In the genomic region with DNA sequence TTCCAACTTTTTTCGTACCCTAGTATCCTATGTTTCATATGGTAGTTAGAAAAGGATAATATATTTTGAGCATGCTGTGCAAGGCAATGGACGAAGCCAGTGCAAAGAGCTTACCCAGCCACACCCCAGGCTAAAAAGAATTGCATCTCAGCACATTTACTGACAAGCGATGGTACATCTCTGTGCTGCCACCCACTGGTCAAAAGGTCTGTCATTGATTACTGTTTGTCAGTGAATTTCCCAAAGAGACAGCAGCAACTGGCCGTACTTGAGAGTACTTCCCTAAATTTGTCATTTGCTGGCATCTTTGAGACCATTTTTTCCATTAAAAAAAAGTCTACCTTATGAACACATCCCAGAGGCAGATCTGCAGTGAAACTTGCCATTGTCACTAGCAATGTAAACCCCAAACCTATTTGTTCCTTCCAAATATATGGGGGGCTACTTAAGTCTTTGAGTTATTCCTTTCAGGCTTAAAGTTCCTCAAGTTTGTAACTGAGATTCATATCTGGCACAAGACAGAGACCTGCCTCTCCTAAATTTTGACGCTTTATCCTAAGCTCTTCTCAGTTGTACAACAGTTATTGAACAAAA, we compare ENCODE assay signal across 8 cellular contexts.
A peak's percentile ranks its signal among the peaks of the same experiment; 100 is the strongest.
DNase-seq lines count a peak whose midpoint lies in the region; ATAC-seq and TF ChIP-seq lines count a peak whose summit lies in the region.

No MANE protein-coding gene starts in this region.

- H3K36me3 ChIP-seq in NT2/D1 (ENCODE audit: insufficient read depth, insufficient read length, low read length) (no peaks in the 10 kb centered on the region), colonic mucosa (no peaks in the 10 kb centered on the region)

- no peak overlapping the region for H3K27ac ChIP-seq in colonic mucosa

- peak; percentile 46 for DNase-seq in GDM1 (lab: John Stamatoyannopoulos, UW)
- DNase-seq in HK-2 (ENCODE audit: unreplicated experiment): peak; percentile 11
- peak; percentile 70 for DNase-seq in NT2/D1 (ENCODE audit: low read depth, low spot score)
- peak; percentile 43 for DNase-seq in colonic mucosa
- peak; percentile 67 for DNase-seq in nephron progenitor cell
- DNase-seq in activated T-cell treated with anti-CD3 and anti-CD28 coated beads, Interleukin-2, amount 50 U/mL, for 1 hour: no peak

- H3K27me3 Mint-ChIP-seq in nephron progenitor cell (ENCODE audit: low read depth, poor library complexity): no peaks in the 10 kb centered on the region

- H3K4me1 Mint-ChIP-seq in nephron progenitor cell: no peaks in the 10 kb centered on the region

- H3K27ac Mint-ChIP-seq in nephron progenitor cell: no peak overlapping the region

- H3K4me3 ChIP-seq in NT2/D1 (ENCODE audit: insufficient read length, low read depth): no peak overlapping the region
- H3K4me3 ChIP-seq in colonic mucosa: no peak overlapping the region

- H3K27me3 ChIP-seq in NT2/D1 (ENCODE audit: insufficient read depth, insufficient read length) (no peaks in the 10 kb centered on the region), colonic mucosa (no peaks in the 10 kb centered on the region)

- no peak overlapping the region for H3K4me3 Mint-ChIP-seq in nephron progenitor cell

- no peak for ATAC-seq in HG02884 (IDR thresholded peaks at IDR 0.05; ENCODE audit: unreplicated experiment)
- no peak for ATAC-seq in HG02840 (IDR thresholded peaks at IDR 0.05; ENCODE audit: low FRiP score, unreplicated experiment)

- H3K9ac ChIP-seq in NT2/D1 (ENCODE audit: insufficient read length, low read depth) (no peak overlapping the region), colonic mucosa (ENCODE audit: low read depth in 2 of 2, low read length in 2 of 2) (no peak overlapping the region)

- no peaks in the 10 kb centered on the region for H3K36me3 Mint-ChIP-seq in nephron progenitor cell (ENCODE audit: low read depth)

- H3K4me1 ChIP-seq in NT2/D1 (ENCODE audit: insufficient read depth, insufficient read length): no peaks in the 10 kb centered on the region
- H3K4me1 ChIP-seq in colonic mucosa: no peaks in the 10 kb centered on the region

- TF ChIP-seq CTCF in colonic mucosa (IDR thresholded peaks at IDR 0.05) (peak; percentile 14), nephron progenitor cell (IDR thresholded peaks at IDR 0.05) (peak; percentile 48)

- H3K9me3 ChIP-seq in NT2/D1 (ENCODE audit: insufficient read depth, low read length) (no peaks in the 10 kb centered on the region), colonic mucosa (no peaks in the 10 kb centered on the region)

- peaks cover 3% of the 10 kb centered on the region for H3K9me3 Mint-ChIP-seq in nephron progenitor cell

- intact Hi-C loops in colonic mucosa (cut with DNase I): no loop called here
